Comparison of ENCODE assay signal across 9 cellular contexts in the genomic region with DNA sequence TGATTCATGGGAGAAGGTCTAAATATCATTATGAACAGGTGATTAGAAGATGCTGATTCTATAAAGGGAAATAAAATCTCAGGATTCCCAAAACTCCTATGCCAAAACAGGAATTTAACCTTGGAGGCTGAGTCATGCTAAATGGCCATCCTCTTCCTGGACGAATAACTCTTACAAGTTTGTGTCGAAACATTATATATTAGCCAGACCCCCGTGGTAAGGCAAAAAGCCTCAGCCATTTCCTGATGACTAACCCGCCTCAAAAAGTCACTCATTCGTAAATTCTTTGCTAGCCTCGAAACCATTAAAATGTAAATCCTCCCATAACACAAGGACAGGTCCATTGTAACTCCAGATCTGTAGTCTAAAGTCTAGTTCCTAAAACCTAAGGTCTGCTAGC. TPM values are rescaled to one million over a fixed set of nuclear protein-coding genes. Genes with fewer than 3 reads are reported as not detected.
A peak's percentile ranks its signal among the peaks of the same experiment; 100 is the strongest.
DNase-seq lines count a peak whose midpoint lies in the region; ATAC-seq, FAIRE-seq and TF ChIP-seq lines count a peak whose summit lies in the region.
"Had no signal": no experiment of that assay in that cellular context is flagged by ENCODE, and none has a peak within 500 bp of the region (broad histone marks: within the 10 kb centered on the region; RNA-seq: fewer than 3 reads in every experiment).

No MANE protein-coding gene starts in this region.

- peak overlapping the region; percentile 76 for H3K4me2 ChIP-seq in astrocyte (ENCODE audit: low read length)
- peak overlapping the region; percentile 70 for H3K4me2 ChIP-seq in osteoblast (ENCODE audit: insufficient read depth, low read length)

- no peaks in the 10 kb centered on the region for H3K27me3 Mint-ChIP-seq in astrocyte (ENCODE audit: low read depth, unreplicated experiment)
- H3K27me3 Mint-ChIP-seq: IgD-negative memory B cell had no signal

- TF ChIP-seq CTCF in astrocyte (IDR thresholded peaks at IDR 0.05; ENCODE audit: insufficient read depth, low read depth, low read length) (no peak), osteoblast (IDR thresholded peaks at IDR 0.05; ENCODE audit: extremely low read depth, low read depth, low read length) (no peak), lower leg skin (IDR thresholded peaks at IDR 0.05) (no peak)

- H3K4me3 Mint-ChIP-seq in astrocyte (ENCODE audit: unreplicated experiment), result no peak overlapping the region
- H3K4me3 Mint-ChIP-seq: IgD-negative memory B cell had no signal

- no peaks in the 10 kb centered on the region for H3K36me3 Mint-ChIP-seq in astrocyte (ENCODE audit: low read depth, unreplicated experiment)

- H3K4me3 ChIP-seq in astrocyte (ENCODE audit: insufficient read depth, low read depth, low read length) (no peak overlapping the region), osteoblast (ENCODE audit: insufficient read depth, low read length) (no peak overlapping the region), lower leg skin (ENCODE audit: low read depth, poor library complexity, severe bottlenecking) (no peak overlapping the region)

- H3K27ac ChIP-seq in astrocyte (ENCODE audit: low read depth, low read length) (peak overlapping the region; percentile 58), osteoblast (ENCODE audit: low read depth, low read length) (peak overlapping the region; percentile 74)

- H3K9ac ChIP-seq in astrocyte (ENCODE audit: low read length), result peak overlapping the region; percentile 20

- H3K27me3 ChIP-seq in astrocyte (ENCODE audit: insufficient read depth, low read length) (no peaks in the 10 kb centered on the region), osteoblast (ENCODE audit: insufficient read depth, low read length) (no peaks in the 10 kb centered on the region)

- H2AFZ ChIP-seq in astrocyte (ENCODE audit: low read depth, low read length) (no peak overlapping the region), osteoblast (ENCODE audit: low read length) (no peak overlapping the region)

- H3K79me2 ChIP-seq in astrocyte (ENCODE audit: insufficient read depth, low read length) (peaks cover 19% of the 10 kb centered on the region), osteoblast (ENCODE audit: insufficient read depth, low read length) (peaks cover 21% of the 10 kb centered on the region)

- no peaks in the 10 kb centered on the region for H3K9me3 Mint-ChIP-seq in astrocyte (ENCODE audit: unreplicated experiment)
- H3K9me3 Mint-ChIP-seq: IgD-negative memory B cell had no signal

- WGBS in lower leg skin, 2 donors, result 68 to 73% methylated on average over 6 of the region's 6 CpGs

- H3K4me1 Mint-ChIP-seq in astrocyte (ENCODE audit: low read depth, unreplicated experiment), result peaks cover 22% of the 10 kb centered on the region

- no peak for TF ChIP-seq POLR2A in lower leg skin (IDR thresholded peaks at IDR 0.05)

- H3K27ac Mint-ChIP-seq in astrocyte (ENCODE audit: unreplicated experiment), result peak overlapping the region; percentile 6

- H3K9me3 ChIP-seq in astrocyte (ENCODE audit: insufficient read depth, low read depth, low read length), result no peaks in the 10 kb centered on the region
- no peaks in the 10 kb centered on the region for H3K9me3 ChIP-seq in osteoblast (ENCODE audit: low read depth, low read length)

- intact Hi-C loops in lower leg skin (cut with DNase I; ENCODE audit: low total_unique reads), result no loop called here

- peak; percentile 95 for FAIRE-seq in astrocyte (lab: Jason Lieb, UNC)

- in situ Hi-C loops in G401 (cut with HindIII; ENCODE audit: low sequenced_read_pairs), result no loop called here

- H3K36me3 ChIP-seq in astrocyte (ENCODE audit: insufficient read depth, low read length) (peaks cover 12% of the 10 kb centered on the region), osteoblast (ENCODE audit: insufficient read depth, low read length) (peaks cover 39% of the 10 kb centered on the region)

- H3K4me1 ChIP-seq in astrocyte (ENCODE audit: insufficient read depth, low read length), result peaks cover 17% of the 10 kb centered on the region
- H3K4me1 ChIP-seq in osteoblast (ENCODE audit: insufficient read depth, low read length), result peaks cover 21% of the 10 kb centered on the region

- ATAC-seq in GM18519 (IDR thresholded peaks at IDR 0.05; ENCODE audit: low FRiP score, unreplicated experiment) (peak; percentile 41), HG03159 (IDR thresholded peaks at IDR 0.05; ENCODE audit: unreplicated experiment) (peak; percentile 79), GM21515 (IDR thresholded peaks at IDR 0.05; ENCODE audit: unreplicated experiment) (no peak)

- DNase-seq in astrocyte (ENCODE audit: low read depth), result peak; percentile 95
- DNase-seq in osteoblast (ENCODE audit: insufficient read length, low spot score, missing footprints), result peak; percentile 95
- no peak for DNase-seq in lower leg skin (ENCODE audit: low spot score in 2 of 2)
- no peak for DNase-seq in activated CD4-positive, alpha-beta T cell treated with anti-CD3 and anti-CD28 coated beads, Interleukin-2, amount 50 U/mL, for 1 hour
- no peak for DNase-seq in G401 (ENCODE audit: low spot score)

- no peaks in the 10 kb centered on the region for H4K20me1 ChIP-seq in astrocyte (ENCODE audit: insufficient read depth, low read length)
- no peaks in the 10 kb centered on the region for H4K20me1 ChIP-seq in osteoblast (ENCODE audit: insufficient read depth, low read length)

RNA-seq across cellular contexts. Expression of a gene that starts 32.0 kb away (rescaled TPM):
- total RNA-seq in astrocyte (48.0 and 49.2 TPM in 2 replicates), osteoblast (29.0 and 32.7 TPM in 2 replicates), lower leg skin (10 to 100 TPM; 15.0 to 18.7 (median 17.5) TPM)
- total RNA-seq in G401 (2014; rRNA removed; shearing (Covaris generic)), result 17.2 and 29.2 TPM in 2 replicates

Comparison
In these comparisons a context has a peak if more than half of its experiments do, and no peak if none do; other contexts are left out.
1. DNase-seq: peak in astrocyte (single experiment) and osteoblast (single experiment); none in lower leg skin (0 of 2), activated CD4-positive, alpha-beta T cell treated with anti-CD3 and anti-CD28 coated beads, Interleukin-2, amount 50 U/mL, for 1 hour (single experiment) and G401 (single experiment).